In genomic region chr3:122826315-122826714, GRCh38 we compare ENCODE assay signal across 19 cellular contexts. TPM values are rescaled to one million over a fixed set of nuclear protein-coding genes. Genes with fewer than 3 reads are reported as not detected.
DNase-seq lines count a peak whose midpoint lies in the region; ATAC-seq, FAIRE-seq and TF ChIP-seq lines count a peak whose summit lies in the region.
"Had no signal": no experiment of that assay in that cellular context is flagged by ENCODE, and none has a peak within 500 bp of the region (broad histone marks: within the 10 kb centered on the region; RNA-seq: fewer than 3 reads in every experiment).

No MANE protein-coding gene starts in this region.

- H2BK15ac ChIP-seq in mesenchymal stem cell (ENCODE audit: low read depth, poor library complexity, severe bottlenecking), result no peak overlapping the region

- no peak for TF ChIP-seq POLR2A in K562 (conservative IDR thresholded peaks at IDR 0.05)

- in situ Hi-C loops in K562 (cut with MboI) (no loop called here), brain microvascular endothelial cell (cut with HindIII; ENCODE audit: low pct_ligation_motif_present, low sequenced_read_pairs) (no loop called here)

- no peaks in the 10 kb centered on the region for H3K9me3 ChIP-seq in K562 (replicated peaks; ENCODE audit: control insufficient read depth, insufficient read depth, low read depth, low read length)
- H3K9me3 ChIP-seq in mesenchymal stem cell (ENCODE audit: control insufficient read depth, low read length), result peaks cover 17% of the 10 kb centered on the region
- H3K9me3 ChIP-seq: A549 had no signal

- H3K23ac ChIP-seq in mesenchymal stem cell (ENCODE audit: low read length in 2 of 2), result no peak overlapping the region

- no peak overlapping the region for H3K4me3 ChIP-seq in K562
- H3K4me3 ChIP-seq in mesenchymal stem cell (ENCODE audit: insufficient read depth in 1 of 2, low read depth in 1 of 2, low read length in 2 of 2), result no peak overlapping the region
- H3K4me3 ChIP-seq in brain microvascular endothelial cell (ENCODE audit: low read depth, low read length), result no peak overlapping the region
- H3K4me3 ChIP-seq: A549 had no signal

- H3K4me1 Mint-ChIP-seq in type B pancreatic cell (ENCODE audit: unreplicated experiment), result peaks cover 9% of the 10 kb centered on the region
- H3K4me1 Mint-ChIP-seq: H9 had no signal

- intact Hi-C loops in K562 (cut with micrococcal nuclease), result no loop called here

- H3K27me3 Mint-ChIP-seq in type B pancreatic cell, result no peaks in the 10 kb centered on the region

- H3K4me2 ChIP-seq in K562 (ENCODE audit: insufficient read depth, low read length), result no peak overlapping the region
- no peak overlapping the region for H3K4me2 ChIP-seq in mesenchymal stem cell (ENCODE audit: low read length, poor library complexity, severe bottlenecking)
- H3K4me2 ChIP-seq: A549 had no signal

- no peaks in the 10 kb centered on the region for H3K79me2 ChIP-seq in K562 (ENCODE audit: control insufficient read depth, insufficient read depth, low read length)

- no peak overlapping the region for H4K8ac ChIP-seq in mesenchymal stem cell (ENCODE audit: low read length)

- TF ChIP-seq CTCF in K562 (IDR thresholded peaks at IDR 0.05 in 2 of 3, conservative IDR thresholded peaks at IDR 0.05 in 1 of 3; ENCODE audit: insufficient read depth in 2 of 3, low read depth in 1 of 3, low read length in 3 of 3) (no peak), type B pancreatic cell (conservative IDR thresholded peaks at IDR 0.05) (no peak), brain microvascular endothelial cell (IDR thresholded peaks at IDR 0.05; ENCODE audit: low read depth, low read length, missing control alignments) (no peak)

- 17% methylated on average over 1 of the region's 1 CpG for WGBS in K562 (ENCODE audit: insufficient coverage, low coverage, missing lambda C conversion rate)
- WGBS in mesenchymal stem cell, result no CpG with 5 or more reads among the region's 1 CpG

- peaks cover 34% of the 10 kb centered on the region for H3K36me3 Mint-ChIP-seq in type B pancreatic cell

- no peaks in the 10 kb centered on the region for H3K79me1 ChIP-seq in mesenchymal stem cell (replicated peaks; ENCODE audit: low read length, poor library complexity, severe bottlenecking)

- ATAC-seq in K562 (no peak), esophagus mucosa (peak; percentile 60), GM21526 (IDR thresholded peaks at IDR 0.05; ENCODE audit: low FRiP score, unreplicated experiment) (no peak), GM19455 (IDR thresholded peaks at IDR 0.05; ENCODE audit: unreplicated experiment) (no peak)
- ATAC-seq: A549; CD8-positive, alpha-beta T cell; HepG2 had no signal

- H2AK5ac ChIP-seq in mesenchymal stem cell (ENCODE audit: low read length, severe bottlenecking), result no peak overlapping the region

- H3K18ac ChIP-seq in mesenchymal stem cell (ENCODE audit: low read depth in 1 of 2, low read length in 2 of 2), result no peak overlapping the region

- H3K27me3 ChIP-seq in K562 (ENCODE audit: control insufficient read depth in 2 of 2, insufficient read depth in 2 of 2, low read length in 2 of 2), result no peaks in the 10 kb centered on the region
- H3K27me3 ChIP-seq in mesenchymal stem cell (ENCODE audit: control insufficient read depth in 1 of 2, insufficient read depth in 1 of 2, low read length in 2 of 2), result no peaks in the 10 kb centered on the region
- H3K27me3 ChIP-seq in brain microvascular endothelial cell (replicated peaks), result no peaks in the 10 kb centered on the region

- no peak overlapping the region for H3K9ac ChIP-seq in K562 (ENCODE audit: insufficient read depth in 1 of 2, low read depth in 2 of 2, low read length in 2 of 2)
- H3K9ac ChIP-seq in mesenchymal stem cell (ENCODE audit: low read length), result no peak overlapping the region

- H2BK12ac ChIP-seq in mesenchymal stem cell (ENCODE audit: low read length in 2 of 2), result no peak overlapping the region

- H3K9me3 Mint-ChIP-seq in type B pancreatic cell, result no peaks in the 10 kb centered on the region
- H3K9me3 Mint-ChIP-seq: CD8-positive, alpha-beta T cell; H9 had no signal

- H2AFZ ChIP-seq in K562 (ENCODE audit: low read depth, low read length), result no peak overlapping the region
- H2AFZ ChIP-seq in mesenchymal stem cell (ENCODE audit: low read depth, low read length), result no peak overlapping the region

- H3K27ac ChIP-seq in K562 (ENCODE audit: extremely low read depth, low read depth, low read length) (no peak overlapping the region), mesenchymal stem cell (ENCODE audit: low read length, poor library complexity, severe bottlenecking) (no peak overlapping the region), brain microvascular endothelial cell (no peak overlapping the region)
- H3K27ac ChIP-seq: A549 had no signal

- CTCF ChIA-PET in K562 (lab: Yijun Ruan, JAX; ENCODE audit: low intra/inter-chr PET ratio), result no interaction called here

- no peak for FAIRE-seq in K562 (lab: Jason Lieb, UNC)
- FAIRE-seq: A549, G401.6, GM12891, HepG2, HTR-8/SVneo had no signal

- H2BK5ac ChIP-seq in mesenchymal stem cell (ENCODE audit: low read depth, low read length, poor library complexity, severe bottlenecking), result no peak overlapping the region

- H3K9me1 ChIP-seq in K562 (ENCODE audit: control insufficient read depth, insufficient read depth, low read length), result no peaks in the 10 kb centered on the region

- no peaks in the 10 kb centered on the region for H3K36me3 ChIP-seq in K562 (ENCODE audit: control insufficient read depth, insufficient read depth, low read length)
- peaks cover 3 to 30% of the 10 kb centered on the region in 2 experiments for H3K36me3 ChIP-seq in mesenchymal stem cell (ENCODE audit: control insufficient read depth in 1 of 2, insufficient read depth in 2 of 2, low read depth in 1 of 2, low read length in 2 of 2)
- H3K36me3 ChIP-seq in brain microvascular endothelial cell (replicated peaks), result no peaks in the 10 kb centered on the region

- H2BK120ac ChIP-seq in mesenchymal stem cell (ENCODE audit: low read depth, low read length), result no peak overlapping the region

- POLR2A ChIA-PET in K562 (lab: Yijun Ruan, JAX), result interaction anchor here (0.6 kb wide), 1 partner anchor 498 kb away, joined by 3 read pairs; no protein-coding TSS in a partner anchor

- peak overlapping the region; percentile 61 for H3K27ac Mint-ChIP-seq in type B pancreatic cell
- H3K27ac Mint-ChIP-seq: CD8-positive, alpha-beta T cell; H9 had no signal

- no peaks in the 10 kb centered on the region; a peak in 1 of 5 replicates for H3K4me1 ChIP-seq in K562 (replicated peaks in 1 of 2; ENCODE audit: control insufficient read depth in 2 of 2, insufficient read depth in 2 of 2, low read length in 2 of 2)
- no peaks in the 10 kb centered on the region for H3K4me1 ChIP-seq in mesenchymal stem cell (ENCODE audit: control insufficient read depth, insufficient read depth, low read depth, low read length)
- H3K4me1 ChIP-seq: A549 had no signal

- no peak for DNase-seq in K562 (ENCODE audit: extremely low read depth in 1 of 4, low spot score in 3 of 4)
- DNase-seq in mesenchymal stem cell, result peak; percentile 6
- no peak for DNase-seq in type B pancreatic cell (ENCODE audit: extremely low spot score, unreplicated experiment)
- no peak for DNase-seq in brain microvascular endothelial cell
- DNase-seq: CD8-positive, alpha-beta T cell; COR-L47; DMS153; DMS79 treated with DMSO at 0.1 percent for 48 hours; EL; GOT3; H9 had no signal

- no peak overlapping the region for H3K4me3 Mint-ChIP-seq in type B pancreatic cell
- H3K4me3 Mint-ChIP-seq: CD8-positive, alpha-beta T cell; H9 had no signal

- H4K91ac ChIP-seq in mesenchymal stem cell (ENCODE audit: low read length), result no peak overlapping the region

- H3K4ac ChIP-seq in mesenchymal stem cell (ENCODE audit: low read depth in 1 of 2, low read length in 2 of 2), result no peak overlapping the region

- H3K14ac ChIP-seq in mesenchymal stem cell (ENCODE audit: low read length in 2 of 2), result no peak overlapping the region

- no peak for TF ChIP-seq RAD21 in K562 (CRISPR knock-in tag; conservative IDR thresholded peaks at IDR 0.05 in 1 of 2, IDR thresholded peaks at IDR 0.05 in 1 of 2)

- BruUV-seq in K562 (replicated peaks; lab: Mats Ljungman, UMichigan), result no TSS peak

- no peaks in the 10 kb centered on the region for H4K20me1 ChIP-seq in K562 (replicated peaks; ENCODE audit: control insufficient read depth, insufficient read depth, low read length)

- no peak for TF ChIP-seq EP300 in K562 (IDR thresholded peaks at IDR 0.05; ENCODE audit: low read length)

RNA-seq across cellular contexts. Expression of gene SLC49A4, which starts 31.4 kb away (rescaled TPM):
- 1.5 and 2.6 TPM in 2 replicates for total RNA-seq in K562 (2011; cell fraction: chromatin; rRNA removed; ENCODE audit: low replicate concordance)
- total RNA-seq in K562 (2011; cell fraction: nucleolus; rRNA removed), result 1.7 and 2.1 TPM in 2 replicates
- 1.5 and 2.3 TPM in 2 replicates for total RNA-seq in K562 (2011; cell fraction: nucleoplasm; rRNA removed)
- 1.0 and 1.1 TPM in 2 replicates for total RNA-seq in K562 (2014; rRNA removed)
- total RNA-seq in K562 (2014; rRNA removed; fragmentation: Illumina TruSeq; extraction: Trizol), result 0.76 and 1.1 TPM in 2 replicates
- 0.83 and 0.94 TPM in 2 replicates for total RNA-seq in K562 (2015; rRNA removed; fragmentation: Illumina TruSeq; extraction: Trizol)
- total RNA-seq in K562 (2021), result 0.78 and 1.0 TPM in 2 replicates
- polyA plus RNA-seq in K562 (2011; rRNA removed), result 0.74 and 0.91 TPM in 2 replicates
- 0.43 and 1.1 TPM in 2 replicates for polyA plus RNA-seq in K562 (2011; cell fraction: cytosol; rRNA removed)
- polyA plus RNA-seq in K562 (2011; cell fraction: nucleus; rRNA removed), result 0.92 and 1.5 TPM in 2 replicates
- 0.66 and 0.71 TPM in 2 replicates for polyA plus RNA-seq in K562 (2012)
- 0.94 and 1.3 TPM in 2 replicates for polyA plus RNA-seq in K562 (2014; fragmentation: Illumina TruSeq; extraction: Trizol)
- polyA plus RNA-seq in K562 (2014; fragmentation: Nextera tagmentation; extraction: Ambion mirVana), result under 1 TPM; 0.15 to 0.25 TPM
- 0.99 and 1.2 TPM in 2 replicates for polyA plus RNA-seq in K562 (2014; rRNA removed)
- 0.53 and 1.4 TPM in 2 replicates for polyA minus RNA-seq in K562 (2011; rRNA and poly(A)+ RNA removed)
- 0.19 and 1.0 TPM in 2 replicates for polyA minus RNA-seq in K562 (2011; cell fraction: cytosol; rRNA and poly(A)+ RNA removed)
- polyA minus RNA-seq in K562 (2011; cell fraction: nucleus; rRNA and poly(A)+ RNA removed), result 1.3 and 2.0 TPM in 2 replicates
- total RNA-seq in esophagus mucosa, result 10.3 TPM
- 8.7 TPM for polyA plus RNA-seq in mesenchymal stem cell (2013, experiment 1 of 2)
- 9.3 TPM for polyA plus RNA-seq in mesenchymal stem cell (2013, experiment 2 of 2)
- total RNA-seq in type B pancreatic cell (ENCODE audit: low replicate concordance), result 19.4 and 24.7 TPM in 2 replicates

RNA-seq across cellular contexts. Expression of gene HSPBAP1, which starts 32.7 kb away (rescaled TPM):
- total RNA-seq in K562 (2011; cell fraction: chromatin; rRNA removed; ENCODE audit: low replicate concordance), result 3.8 and 9.7 TPM in 2 replicates
- 2.2 and 2.9 TPM in 2 replicates for total RNA-seq in K562 (2011; cell fraction: nucleolus; rRNA removed)
- 7.3 and 13.3 TPM in 2 replicates for total RNA-seq in K562 (2011; cell fraction: nucleoplasm; rRNA removed)
- 2.3 and 2.9 TPM in 2 replicates for total RNA-seq in K562 (2014; rRNA removed)
- 4.5 and 4.8 TPM in 2 replicates for total RNA-seq in K562 (2014; rRNA removed; fragmentation: Illumina TruSeq; extraction: Trizol)
- 3.5 and 3.7 TPM in 2 replicates for total RNA-seq in K562 (2015; rRNA removed; fragmentation: Illumina TruSeq; extraction: Trizol)
- 3.5 and 3.6 TPM in 2 replicates for total RNA-seq in K562 (2021)
- 3.1 and 3.7 TPM in 2 replicates for polyA plus RNA-seq in K562 (2011; rRNA removed)
- 0.78 and 1.9 TPM in 2 replicates for polyA plus RNA-seq in K562 (2011; cell fraction: cytosol; rRNA removed)
- 3.7 and 5.0 TPM in 2 replicates for polyA plus RNA-seq in K562 (2011; cell fraction: nucleus; rRNA removed)
- polyA plus RNA-seq in K562 (2012), result 2.6 and 3.9 TPM in 2 replicates
- polyA plus RNA-seq in K562 (2014; fragmentation: Illumina TruSeq; extraction: Trizol), result 3.7 and 4.4 TPM in 2 replicates
- polyA plus RNA-seq in K562 (2014; fragmentation: Nextera tagmentation; extraction: Ambion mirVana), result 1 to 10 TPM; 2.1 TPM
- polyA plus RNA-seq in K562 (2014; rRNA removed), result 3.4 and 5.0 TPM in 2 replicates
- polyA minus RNA-seq in K562 (2011; rRNA and poly(A)+ RNA removed), result 4.7 and 6.3 TPM in 2 replicates
- 0.86 and 2.7 TPM in 2 replicates for polyA minus RNA-seq in K562 (2011; cell fraction: cytosol; rRNA and poly(A)+ RNA removed)
- 2.2 and 3.2 TPM in 2 replicates for polyA minus RNA-seq in K562 (2011; cell fraction: nucleus; rRNA and poly(A)+ RNA removed)
- 3.3 TPM for total RNA-seq in esophagus mucosa
- 4.0 TPM for polyA plus RNA-seq in mesenchymal stem cell (2013, experiment 1 of 2)
- polyA plus RNA-seq in mesenchymal stem cell (2013, experiment 2 of 2), result 4.0 TPM
- 5.8 and 9.1 TPM in 2 replicates for total RNA-seq in type B pancreatic cell (ENCODE audit: low replicate concordance)
